Comparison of ENCODE assay signal across 8 cellular contexts in the genomic region with DNA sequence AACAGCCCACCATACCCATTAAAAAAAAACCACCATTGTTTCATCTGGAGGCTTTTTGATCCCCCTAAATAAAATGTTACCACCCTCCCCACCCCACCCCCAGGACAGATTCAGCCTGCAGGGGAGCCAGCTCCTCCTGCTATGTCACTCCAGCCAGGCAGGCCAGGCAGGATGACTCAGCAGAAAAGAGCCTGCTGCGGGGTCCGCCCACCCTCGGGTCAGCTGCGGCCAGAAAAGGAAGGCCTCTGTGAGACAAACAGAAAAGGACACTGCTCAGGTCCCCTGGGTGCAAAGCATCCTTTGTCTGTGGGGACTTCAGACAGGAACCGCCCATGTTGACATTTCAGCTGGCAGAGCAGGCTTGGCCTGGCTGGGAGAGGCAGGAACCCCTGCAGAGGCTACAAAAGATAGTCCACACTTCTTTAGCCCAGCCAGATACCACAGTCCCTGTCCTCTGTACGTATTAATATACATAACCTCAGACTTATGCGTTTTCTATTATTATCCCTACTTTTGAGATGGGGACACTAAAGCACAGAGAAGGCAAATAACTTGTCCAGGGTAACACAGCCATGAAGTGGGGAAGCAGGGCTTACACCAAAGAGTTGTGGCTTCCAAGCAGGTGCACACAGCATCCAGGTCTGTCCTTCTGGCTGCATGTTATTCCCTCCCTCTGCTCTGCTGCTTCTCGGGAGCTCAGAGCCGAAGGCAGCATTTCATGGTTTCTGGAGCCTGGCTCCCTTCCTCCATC.
A peak's percentile ranks its signal among the peaks of the same experiment; 100 is the strongest.
DNase-seq lines count a peak whose midpoint lies in the region; ATAC-seq and TF ChIP-seq lines count a peak whose summit lies in the region.

No MANE protein-coding gene starts in this region.

- intact Hi-C loops in CD4-positive, alpha-beta T cell (cut with DNase I, micrococcal nuclease), result no loop called here

- POLR2A ChIA-PET in CD4-positive, alpha-beta T cell (lab: Charles Lee), result no interaction called here

- CTCF ChIA-PET in CD4-positive, alpha-beta T cell (lab: Charles Lee), result no interaction called here

- H3K9me3 ChIP-seq in Peyer's patch (no peaks in the 10 kb centered on the region), mesodermal cell (ENCODE audit: control insufficient read depth, low read length) (no peaks in the 10 kb centered on the region)
- no peaks in the 10 kb centered on the region for H3K9me3 ChIP-seq in CD4-positive, alpha-beta T cell (ENCODE audit: control insufficient read depth, low read length)

- no peak overlapping the region for H3K4me3 Mint-ChIP-seq in CD4-positive, alpha-beta T cell

- DNase-seq in COR-L47 (lab: John Stamatoyannopoulos, UW), result peak; percentile 66
- DNase-seq in Peyer's patch, result peak in 2 of 3 donors; percentile 53 to 56
- DNase-seq in epidermal melanocyte (ENCODE audit: insufficient read length, low spot score), result peak; percentile 50
- DNase-seq in NCI-H2107 (lab: John Stamatoyannopoulos, UW), result no peak
- DNase-seq in CD4-positive, alpha-beta T cell, result no peak

- H3K36me3 ChIP-seq in Peyer's patch (no peaks in the 10 kb centered on the region), mesodermal cell (ENCODE audit: control insufficient read depth, insufficient read depth, low read length) (no peaks in the 10 kb centered on the region)

- H3K4me3 ChIP-seq in Peyer's patch, result no peak overlapping the region
- H3K4me3 ChIP-seq in mesodermal cell (ENCODE audit: extremely low read depth, insufficient read depth, low read length, poor library complexity, severe bottlenecking), result no peak overlapping the region

- no peak overlapping the region for H3K27ac ChIP-seq in Peyer's patch
- peak overlapping the region; percentile 73 for H3K27ac ChIP-seq in mesodermal cell (ENCODE audit: low read depth, low read length, severe bottlenecking)
- H3K27ac ChIP-seq in CD4-positive, alpha-beta T cell (ENCODE audit: low read depth, low read length), result no peak overlapping the region

- ATAC-seq in GM21367 (IDR thresholded peaks at IDR 0.05; ENCODE audit: unreplicated experiment), result peak; percentile 61
- ATAC-seq in HG03457 (IDR thresholded peaks at IDR 0.05; ENCODE audit: unreplicated experiment), result peak; percentile 93
- ATAC-seq in CD4-positive, alpha-beta T cell (ENCODE audit: poor library complexity), result no peak

- TF ChIP-seq CTCF in Peyer's patch (IDR thresholded peaks at IDR 0.05), result no peak
- no peak for TF ChIP-seq CTCF in CD4-positive, alpha-beta T cell (IDR thresholded peaks at IDR 0.05)

- H3K27me3 ChIP-seq in Peyer's patch, result no peaks in the 10 kb centered on the region
- H3K27me3 ChIP-seq in CD4-positive, alpha-beta T cell (ENCODE audit: control insufficient read depth, insufficient read depth, low read length), result peaks cover 4% of the 10 kb centered on the region

- peaks cover 0 to 7% (median 0%) of the 10 kb centered on the region in 4 donors for H3K4me1 ChIP-seq in Peyer's patch
- H3K4me1 ChIP-seq in mesodermal cell (ENCODE audit: control insufficient read depth, insufficient read depth, low read length, poor library complexity, severe bottlenecking), result peaks cover 24% of the 10 kb centered on the region

- H3K27ac Mint-ChIP-seq in CD4-positive, alpha-beta T cell, result no peak overlapping the region

- no peak for TF ChIP-seq POLR2A in Peyer's patch (IDR thresholded peaks at IDR 0.05)

- WGBS in mesodermal cell (ENCODE audit: insufficient coverage in 2 of 2), 2 experiments, result 36 to 38% methylated on average over 7 of the region's 9 CpGs

- H3K27me3 Mint-ChIP-seq in CD4-positive, alpha-beta T cell, result peaks cover 12% of the 10 kb centered on the region

- H3K9me3 Mint-ChIP-seq in CD4-positive, alpha-beta T cell, result no peaks in the 10 kb centered on the region

- H3K36me3 Mint-ChIP-seq in CD4-positive, alpha-beta T cell (ENCODE audit: low read depth), result no peaks in the 10 kb centered on the region

- no peaks in the 10 kb centered on the region for H3K4me1 Mint-ChIP-seq in CD4-positive, alpha-beta T cell (ENCODE audit: low read depth)

Comparison
In these comparisons a context has a peak if more than half of its experiments do, and no peak if none do; other contexts are left out.
1. DNase-seq: peak in COR-L47 (single experiment), Peyer's patch (2 of 3) and epidermal melanocyte (single experiment); none in NCI-H2107 (single experiment) and CD4-positive, alpha-beta T cell (0 of 10).